Comparison of ENCODE assay signal across 8 cellular contexts in genomic region chr16:30417447-30418349, GRCh38. TPM values are rescaled to one million over a fixed set of nuclear protein-coding genes. Genes with fewer than 3 reads are reported as not detected.
DNase-seq lines count a peak whose midpoint lies in the region; ATAC-seq and TF ChIP-seq lines count a peak whose summit lies in the region.

No MANE protein-coding gene starts in this region.

- ATAC-seq in gastroesophageal sphincter = peak; percentile 96

- no peaks in the 10 kb centered on the region for H3K9me3 Mint-ChIP-seq in Caco-2 (ENCODE audit: unreplicated experiment)

- TF ChIP-seq CTCF in Caco-2 (IDR thresholded peaks at IDR 0.05; ENCODE audit: insufficient read depth in 1 of 2, low read depth in 1 of 2, low read length in 1 of 2, severe bottlenecking in 1 of 2, unreplicated experiment in 1 of 2) = peak in 1 of 2 experiments; percentile 41
- TF ChIP-seq CTCF in GM20000 (IDR thresholded peaks at IDR 0.05; ENCODE audit: extremely low read depth, missing control alignments) = no peak
- peak in 3 of 4 experiments; percentile 22 to 52 (median 26) for TF ChIP-seq CTCF in gastroesophageal sphincter (IDR thresholded peaks at IDR 0.05)

- H3K36me3 ChIP-seq in Caco-2 (ENCODE audit: control insufficient read depth, insufficient read depth, low read length) = peaks cover 1% of the 10 kb centered on the region
- H3K36me3 ChIP-seq in HUES6 (ENCODE audit: control insufficient read depth, insufficient read depth, low read length) = peaks cover 38% of the 10 kb centered on the region
- H3K36me3 ChIP-seq in gastroesophageal sphincter = peaks cover 0 to 33% of the 10 kb centered on the region in 2 donors

- no CpG with 5 or more reads among the region's 142 CpGs for WGBS in gastroesophageal sphincter (ENCODE audit: low coverage in 1 of 2), 2 donors

- intact Hi-C loops in Caco-2 (cut with micrococcal nuclease; ENCODE audit: unreplicated experiment) = no loop called here

- peaks cover 16% of the 10 kb centered on the region for H3K4me1 Mint-ChIP-seq in Caco-2 (ENCODE audit: low read depth, unreplicated experiment)

- peak; percentile 89 to 91 for DNase-seq in Caco-2
- peak; percentile 78 for DNase-seq in GM20000 (ENCODE audit: low spot score)
- peak; percentile 91 for DNase-seq in activated naive CD4-positive, alpha-beta T cell treated with Interleukin-2 at 50 U/mL for 16 hours
- peak in 49 of 56 donors; percentile 12 to 84 (median 66) for DNase-seq in nucleus accumbens (lab: John Stamatoyannopoulos, UW)
- DNase-seq in substantia nigra (lab: John Stamatoyannopoulos, UW) = peak in 42 of 49 donors; percentile 20 to 89 (median 43)

- peak overlapping the region; percentile 60 for H3K4me3 Mint-ChIP-seq in Caco-2 (ENCODE audit: unreplicated experiment)

- H3K9me3 ChIP-seq in Caco-2 (no peaks in the 10 kb centered on the region), HUES6 (ENCODE audit: control insufficient read depth, insufficient read depth, low read depth, low read length) (no peaks in the 10 kb centered on the region), gastroesophageal sphincter (no peaks in the 10 kb centered on the region)

- H3K27ac Mint-ChIP-seq in Caco-2 (ENCODE audit: unreplicated experiment) = peak overlapping the region; percentile 57

- TF ChIP-seq POLR2A in Raji (IDR thresholded peaks at IDR 0.05; ENCODE audit: insufficient read depth, low read depth, low read length) (peak; percentile 59), gastroesophageal sphincter (IDR thresholded peaks at IDR 0.05) (peak in 1 of 2 donors; percentile 33)

- H3K9ac ChIP-seq in HUES6 (ENCODE audit: low read length) = peak overlapping the region; percentile 60

- BruUV-seq in Caco-2 (replicated peaks; lab: Mats Ljungman, UMichigan) = no TSS peak

- TF ChIP-seq EP300 in gastroesophageal sphincter (IDR thresholded peaks at IDR 0.05) = no peak

- POLR2A ChIA-PET in Caco-2 (lab: Charles Lee) = interaction anchor here (0.6 to 1.6 kb wide), 17 partner anchors 9 to 241 kb away, joined by 3 to 27 read pairs (median 5); partner anchors contain the start of genes DCTPP1, FBRS, SEPHS2 and ZNF48

- peaks cover 11% of the 10 kb centered on the region; the same call in 1 of the 2 replicates for H3K4me1 ChIP-seq in Caco-2
- H3K4me1 ChIP-seq in HUES6 (ENCODE audit: control insufficient read depth, insufficient read depth, low read length) = peaks cover 11% of the 10 kb centered on the region
- peaks cover 0 to 23% (median 3%) of the 10 kb centered on the region in 3 donors for H3K4me1 ChIP-seq in gastroesophageal sphincter

- peak overlapping the region; percentile 93 for H3K4me3 ChIP-seq in Caco-2 (ENCODE audit: low read depth, low read length)
- peak overlapping the region; percentile 66 for H3K4me3 ChIP-seq in HUES6 (ENCODE audit: low read depth, low read length)
- peak overlapping the region; percentile 24 to 69 for H3K4me3 ChIP-seq in gastroesophageal sphincter

- H3K27me3 ChIP-seq in Caco-2 (replicated peaks; ENCODE audit: control insufficient read depth, insufficient read depth, low read length) = no peaks in the 10 kb centered on the region
- H3K27me3 ChIP-seq in HUES6 (ENCODE audit: control insufficient read depth, insufficient read depth, low read length) = no peaks in the 10 kb centered on the region
- no peaks in the 10 kb centered on the region for H3K27me3 ChIP-seq in gastroesophageal sphincter

- H3K27ac ChIP-seq in HUES6 (ENCODE audit: low read depth, low read length) (peak overlapping the region; percentile 15; the same call in 1 of the 2 replicates), gastroesophageal sphincter (peak overlapping the region; percentile 19 to 93 (median 88)), substantia nigra (ENCODE audit: low read depth, low read length, poor library complexity, severe bottlenecking) (peak overlapping the region; percentile 49)

- CTCF ChIA-PET in Caco-2 (lab: Charles Lee) = interaction anchor here (0.6 to 2.2 kb wide), 18 partner anchors 8 to 756 kb away, joined by 3 to 49 read pairs (median 5); partner anchors contain the start of genes CD2BP2, DCTPP1, PRR14 and TBC1D10B

- H3K36me3 Mint-ChIP-seq in Caco-2 (ENCODE audit: insufficient read depth, unreplicated experiment) = peaks cover 42% of the 10 kb centered on the region

- no peaks in the 10 kb centered on the region for H3K27me3 Mint-ChIP-seq in Caco-2 (ENCODE audit: insufficient read depth, unreplicated experiment)

RNA-seq across cellular contexts. Expression of gene ZNF771, which starts 10.3 kb away (rescaled TPM):
- total RNA-seq in Caco-2 (2022) (4.7 and 5.8 TPM in 2 replicates), gastroesophageal sphincter (10 to 100 TPM; 17.6 to 29.3 (median 19.5) TPM)

RNA-seq across cellular contexts. Expression of gene DCTPP1, which starts 12.1 kb away (rescaled TPM):
- total RNA-seq in Caco-2 (2022) (51.1 and 53.2 TPM in 2 replicates), gastroesophageal sphincter (10 to 100 TPM; 10.9 to 17.4 (median 13.8) TPM)

RNA-seq across cellular contexts. Expression of gene ZNF48, which starts 22.5 kb away (rescaled TPM):
- 12.8 and 13.4 TPM in 2 replicates for total RNA-seq in Caco-2 (2022)
- total RNA-seq in gastroesophageal sphincter = 10 to 100 TPM in 3 of 4 donors, 1 to 10 TPM in 1; 7.9 to 17.5 (median 12.2) TPM

RNA-seq across cellular contexts. Expression of gene SEPHS2, which starts 28.0 kb away (rescaled TPM):
- 80.2 and 91.6 TPM in 2 replicates for total RNA-seq in Caco-2 (2022)
- 10 to 100 TPM; 21.6 to 36.1 (median 25.2) TPM for total RNA-seq in gastroesophageal sphincter

RNA-seq across cellular contexts. Expression of gene SEPTIN1, which starts 35.3 kb away (rescaled TPM):
- total RNA-seq in Caco-2 (2022) (0.21 and 0.34 TPM in 2 replicates), gastroesophageal sphincter (1 to 10 TPM in 2 of 4 donors, under 1 TPM in 2; 0.59 to 2.2 (median 1.2) TPM)

Comparison
In these comparisons a context has a peak if more than half of its experiments do, and no peak if none do; other contexts are left out.
1. Peak in every context shown above with its lines: DNase-seq, ATAC-seq, H3K4me3 ChIP-seq and H3K27ac ChIP-seq.
2. H3K27ac ChIP-seq: peak in every context shown above with its lines; median percentile 88 in gastroesophageal sphincter; 49 in substantia nigra; 15 in HUES6.